ENCODE assay signal across 20 cellular contexts in genomic region chr6:32641122-32641521, GRCh38. TPM values are rescaled to one million over a fixed set of nuclear protein-coding genes. Genes with fewer than 3 reads are reported as not detected.
DNase-seq lines count a peak whose midpoint lies in the region; ATAC-seq and TF ChIP-seq lines count a peak whose summit lies in the region.
"Had no signal": no experiment of that assay in that cellular context is flagged by ENCODE, and none has a peak within 500 bp of the region (broad histone marks: within the 10 kb centered on the region; RNA-seq: fewer than 3 reads in every experiment).

No MANE protein-coding gene starts in this region.

- no peaks in the 10 kb centered on the region for H3K27me3 Mint-ChIP-seq in dendritic cell treated with granulocyte-macrophage colony-stimulating factor and Interleukin-4, amounts not matched to agents 40 ng/mL and 50 ng/mL, for 4 days
- H3K27me3 Mint-ChIP-seq in stimulated activated naive B cell treated with anti-CD40 and anti-IgM and Interleukin-4, amounts not matched to agents 10 μg/mL and 1 μg/mL and 100 μg/mL, for 72 hours = no peaks in the 10 kb centered on the region
- H3K27me3 Mint-ChIP-seq in activated naive CD8-positive, alpha-beta T cell treated with anti-CD3 and anti-CD28 coated beads, Interleukin-2, amount 50 U/mL, for 24 hours = peaks cover 5% of the 10 kb centered on the region

- H3K4me3 Mint-ChIP-seq in dendritic cell treated with granulocyte-macrophage colony-stimulating factor and Interleukin-4, amounts not matched to agents 40 ng/mL and 50 ng/mL, for 4 days = peak overlapping the region; percentile 57
- H3K4me3 Mint-ChIP-seq in stimulated activated naive B cell treated with anti-CD40 and anti-IgM and Interleukin-4, amounts not matched to agents 10 μg/mL and 1 μg/mL and 100 μg/mL, for 72 hours = peak overlapping the region; percentile 64 to 75
- H3K4me3 Mint-ChIP-seq in activated naive CD8-positive, alpha-beta T cell treated with anti-CD3 and anti-CD28 coated beads, Interleukin-2, amount 50 U/mL, for 24 hours = no peak overlapping the region
- H3K4me3 Mint-ChIP-seq: CD14-positive monocyte had no signal

- H3K4me1 Mint-ChIP-seq in dendritic cell treated with granulocyte-macrophage colony-stimulating factor and Interleukin-4, amounts not matched to agents 40 ng/mL and 50 ng/mL, for 4 days (ENCODE audit: low read depth) = peaks cover 56% of the 10 kb centered on the region
- peaks cover 57 to 77% of the 10 kb centered on the region in 2 donors for H3K4me1 Mint-ChIP-seq in stimulated activated naive B cell treated with anti-CD40 and anti-IgM and Interleukin-4, amounts not matched to agents 10 μg/mL and 1 μg/mL and 100 μg/mL, for 72 hours
- H3K4me1 Mint-ChIP-seq in activated naive CD8-positive, alpha-beta T cell treated with anti-CD3 and anti-CD28 coated beads, Interleukin-2, amount 50 U/mL, for 24 hours = peaks cover 27% of the 10 kb centered on the region

- H3K27me3 ChIP-seq in aorta (ENCODE audit: control insufficient read depth in 1 of 2, insufficient read depth in 2 of 2, low read length in 1 of 2) (no peaks in the 10 kb centered on the region), WERI-Rb-1 (ENCODE audit: insufficient read depth, low read depth, severe bottlenecking) (peaks cover 73% of the 10 kb centered on the region)

- H3K9me3 ChIP-seq in aorta (ENCODE audit: control insufficient read depth, low read length) = no peaks in the 10 kb centered on the region
- no peaks in the 10 kb centered on the region for H3K9me3 ChIP-seq in WERI-Rb-1 (ENCODE audit: severe bottlenecking)
- H3K9me3 ChIP-seq: A549, Caco-2 had no signal

- H3K4me3 ChIP-seq in GM12875 (ENCODE audit: low read depth, low read length) (peak overlapping the region; percentile 4), aorta (ENCODE audit: low read length in 2 of 2) (no peak overlapping the region), WERI-Rb-1 (ENCODE audit: low read depth, low read length) (no peak overlapping the region)
- H3K4me3 ChIP-seq: A549, GM23248 had no signal

- peak overlapping the region; percentile 63 for H3K27ac Mint-ChIP-seq in dendritic cell treated with granulocyte-macrophage colony-stimulating factor and Interleukin-4, amounts not matched to agents 40 ng/mL and 50 ng/mL, for 4 days
- peak overlapping the region; percentile 59 for H3K27ac Mint-ChIP-seq in stimulated activated naive B cell treated with anti-CD40 and anti-IgM and Interleukin-4, amounts not matched to agents 10 μg/mL and 1 μg/mL and 100 μg/mL, for 72 hours
- no peak overlapping the region for H3K27ac Mint-ChIP-seq in activated naive CD8-positive, alpha-beta T cell treated with anti-CD3 and anti-CD28 coated beads, Interleukin-2, amount 50 U/mL, for 24 hours

- H3K36me3 Mint-ChIP-seq in dendritic cell treated with granulocyte-macrophage colony-stimulating factor and Interleukin-4, amounts not matched to agents 40 ng/mL and 50 ng/mL, for 4 days (ENCODE audit: low read depth) = peaks cover 79% of the 10 kb centered on the region
- peaks cover 67 to 81% of the 10 kb centered on the region in 2 donors for H3K36me3 Mint-ChIP-seq in stimulated activated naive B cell treated with anti-CD40 and anti-IgM and Interleukin-4, amounts not matched to agents 10 μg/mL and 1 μg/mL and 100 μg/mL, for 72 hours
- H3K36me3 Mint-ChIP-seq in activated naive CD8-positive, alpha-beta T cell treated with anti-CD3 and anti-CD28 coated beads, Interleukin-2, amount 50 U/mL, for 24 hours (ENCODE audit: low read depth) = peaks cover 2% of the 10 kb centered on the region

- H3K27ac ChIP-seq in aorta (ENCODE audit: low read depth in 1 of 2, low read length in 2 of 2) = no peak overlapping the region
- no peak overlapping the region for H3K27ac ChIP-seq in WERI-Rb-1
- H3K27ac ChIP-seq: A549, GM23248 had no signal

- no peaks in the 10 kb centered on the region for H3K36me3 ChIP-seq in aorta (ENCODE audit: control insufficient read depth in 1 of 2, insufficient read depth in 2 of 2, low read length in 1 of 2)
- no peaks in the 10 kb centered on the region for H3K36me3 ChIP-seq in WERI-Rb-1

- TF ChIP-seq CTCF in GM12875 (IDR thresholded peaks at IDR 0.05; ENCODE audit: borderline replicate concordance, insufficient read depth, low read depth, low read length) (no peak), WERI-Rb-1 (IDR thresholded peaks at IDR 0.05; ENCODE audit: low read depth, low read length) (no peak)

- no peaks in the 10 kb centered on the region for H3K9me3 Mint-ChIP-seq in dendritic cell treated with granulocyte-macrophage colony-stimulating factor and Interleukin-4, amounts not matched to agents 40 ng/mL and 50 ng/mL, for 4 days
- H3K9me3 Mint-ChIP-seq in stimulated activated naive B cell treated with anti-CD40 and anti-IgM and Interleukin-4, amounts not matched to agents 10 μg/mL and 1 μg/mL and 100 μg/mL, for 72 hours = peaks cover 2 to 7% of the 10 kb centered on the region in 2 donors
- H3K9me3 Mint-ChIP-seq in activated naive CD8-positive, alpha-beta T cell treated with anti-CD3 and anti-CD28 coated beads, Interleukin-2, amount 50 U/mL, for 24 hours = no peaks in the 10 kb centered on the region
- H3K9me3 Mint-ChIP-seq: CD8-positive, alpha-beta memory T cell had no signal

- no peak for DNase-seq in stimulated activated naive B cell treated with anti-CD40 and anti-IgM and Interleukin-4, amounts not matched to agents 10 μg/mL and 1 μg/mL and 100 μg/mL, for 72 hours
- no peak for DNase-seq in aorta
- no peak for DNase-seq in WERI-Rb-1
- DNase-seq in activated naive CD8-positive, alpha-beta T cell treated with anti-CD3 and anti-CD28 coated beads, Interleukin-2, amount 50 U/mL, for 24 hours = no peak
- DNase-seq: Caco-2; CD8-positive, alpha-beta memory T cell; DND-41; GDM1; GM23248; IMR-90; KG1 had no signal

- TF ChIP-seq POLR2A in GM19099 (IDR thresholded peaks at IDR 0.05; ENCODE audit: extremely low read depth, insufficient read length, low read depth) = peak; percentile 16

- intact Hi-C loops in dendritic cell treated with granulocyte-macrophage colony-stimulating factor and Interleukin-4, amounts not matched to agents 40 ng/mL and 50 ng/mL, for 4 days (cut with micrococcal nuclease) = no loop called here
- intact Hi-C loops in aorta (cut with DNase I) = no loop called here

- no peak for ATAC-seq in stimulated activated naive B cell treated with anti-CD40 and anti-IgM and Interleukin-4, amounts not matched to agents 10 μg/mL and 1 μg/mL and 100 μg/mL, for 72 hours (replicated peaks)
- ATAC-seq in aorta (ENCODE audit: low FRiP score) = no peak
- no peak for ATAC-seq in activated naive CD8-positive, alpha-beta T cell treated with anti-CD3 and anti-CD28 coated beads, Interleukin-2, amount 50 U/mL, for 24 hours
- ATAC-seq: A549, HCT116 had no signal

- no peaks in the 10 kb centered on the region for H3K4me1 ChIP-seq in aorta (ENCODE audit: control insufficient read depth in 1 of 2, insufficient read depth in 2 of 2, low read length in 2 of 2)
- H3K4me1 ChIP-seq: A549, Caco-2 had no signal

- WGBS in aorta, 2 donors = 74 to 81% methylated on average over 6 of the region's 6 CpGs

RNA-seq across cellular contexts. Expression of gene HLA-DQA1, which starts 3.9 kb away (rescaled TPM):
- total RNA-seq in aorta = 10 to 100 TPM; 27.0 to 46.2 TPM
- 10 to 100 TPM in 1 of 2 donors, 1 to 10 TPM in 1; 9.3 to 38.4 TPM for polyA plus RNA-seq in aorta
- total RNA-seq: Caco-2, GM23248, HT-29, IMR-90 had no signal
- polyA plus RNA-seq: A549, AG04450, BJ, GM23248, IMR-90 had no signal

RNA-seq across cellular contexts. Expression of gene HLA-DQB1, which starts 25.3 kb away (rescaled TPM):
- total RNA-seq in aorta = 10 to 100 TPM; 35.9 to 43.4 TPM
- 10 to 100 TPM; 10.8 to 28.5 TPM for polyA plus RNA-seq in aorta
- total RNA-seq: Caco-2, GM23248, HT-29, IMR-90 had no signal
- polyA plus RNA-seq: A549, AG04450, BJ, GM23248, IMR-90 had no signal

RNA-seq across cellular contexts. Expression of gene HLA-DRB1, which starts 51.5 kb away (rescaled TPM):
- total RNA-seq in aorta = 100 to 1,000 TPM; 142 to 157 TPM
- polyA plus RNA-seq in aorta = 10 to 100 TPM; 18.5 to 85.1 TPM
- total RNA-seq: Caco-2, GM23248, HT-29, IMR-90 had no signal
- polyA plus RNA-seq: A549, AG04450, BJ, IMR-90 had no signal
